ENCODE assay signal across 8 cellular contexts in genomic region chr1:66350001-66350547, GRCh38.
A peak's percentile ranks its signal among the peaks of the same experiment; 100 is the strongest.
DNase-seq lines count a peak whose midpoint lies in the region; ATAC-seq and TF ChIP-seq lines count a peak whose summit lies in the region.

No MANE protein-coding gene starts in this region.

- H3K27ac ChIP-seq in upper lobe of right lung: peak overlapping the region; percentile 20

- H3K9ac ChIP-seq in adipocyte (ENCODE audit: low read length): no peak overlapping the region

- intact Hi-C loops in upper lobe of right lung (cut with DNase I): no loop called here

- DNase-seq in NB4 (ENCODE audit: low read depth) (peak; percentile 87), adipocyte (ENCODE audit: low read depth) (peak; percentile 44), medulla oblongata (ENCODE audit: extremely low spot score) (peak; percentile 82), upper lobe of right lung (no peak), GOT3 (lab: John Stamatoyannopoulos, UW) (no peak), NCI-H1417 (lab: John Stamatoyannopoulos, UW) (no peak)

- ATAC-seq in GM18508 (IDR thresholded peaks at IDR 0.05; ENCODE audit: insufficient read depth, unreplicated experiment) (peak; percentile 54), HG02588 (IDR thresholded peaks at IDR 0.05; ENCODE audit: unreplicated experiment) (peak; percentile 74), upper lobe of right lung (peak; percentile 73)

- H3K27me3 ChIP-seq in adipocyte (replicated peaks; ENCODE audit: control insufficient read depth, insufficient read depth, low read length) (no peaks in the 10 kb centered on the region), upper lobe of right lung (no peaks in the 10 kb centered on the region)

- H3K36me3 ChIP-seq in adipocyte (ENCODE audit: control insufficient read depth, insufficient read depth, low read length, severe bottlenecking) (no peaks in the 10 kb centered on the region), upper lobe of right lung (no peaks in the 10 kb centered on the region)

- H3K4me3 ChIP-seq in NB4 (ENCODE audit: low read depth, low read length): peak overlapping the region; percentile 51
- no peak overlapping the region for H3K4me3 ChIP-seq in adipocyte (ENCODE audit: low read length)
- no peak overlapping the region for H3K4me3 ChIP-seq in upper lobe of right lung

- TF ChIP-seq POLR2A in NB4 (IDR thresholded peaks at IDR 0.05; ENCODE audit: extremely low read depth, insufficient read length): no peak

- H3K9me3 ChIP-seq in adipocyte (ENCODE audit: control insufficient read depth, low read length): no peaks in the 10 kb centered on the region
- H3K9me3 ChIP-seq in upper lobe of right lung: no peaks in the 10 kb centered on the region

- TF ChIP-seq CTCF in NB4 (IDR thresholded peaks at IDR 0.05; ENCODE audit: low read depth, low read length): no peak
- no peak for TF ChIP-seq CTCF in upper lobe of right lung (IDR thresholded peaks at IDR 0.05)

- H3K4me1 ChIP-seq in adipocyte (ENCODE audit: control insufficient read depth, insufficient read depth, low read length) (peaks cover 13% of the 10 kb centered on the region), upper lobe of right lung (peaks cover 51% of the 10 kb centered on the region)

Comparison
In these comparisons a context has a peak if more than half of its experiments do, and no peak if none do; other contexts are left out.
1. DNase-seq: peak in NB4 (single experiment), adipocyte (single experiment) and medulla oblongata (single experiment); none in upper lobe of right lung (single experiment), GOT3 (single experiment) and NCI-H1417 (0 of 3).
2. Peak in every context shown above with its lines, with median percentiles within 50 percentile points of each other: ATAC-seq.